Comparison of ENCODE assay signal across 8 cellular contexts in the genomic region with DNA sequence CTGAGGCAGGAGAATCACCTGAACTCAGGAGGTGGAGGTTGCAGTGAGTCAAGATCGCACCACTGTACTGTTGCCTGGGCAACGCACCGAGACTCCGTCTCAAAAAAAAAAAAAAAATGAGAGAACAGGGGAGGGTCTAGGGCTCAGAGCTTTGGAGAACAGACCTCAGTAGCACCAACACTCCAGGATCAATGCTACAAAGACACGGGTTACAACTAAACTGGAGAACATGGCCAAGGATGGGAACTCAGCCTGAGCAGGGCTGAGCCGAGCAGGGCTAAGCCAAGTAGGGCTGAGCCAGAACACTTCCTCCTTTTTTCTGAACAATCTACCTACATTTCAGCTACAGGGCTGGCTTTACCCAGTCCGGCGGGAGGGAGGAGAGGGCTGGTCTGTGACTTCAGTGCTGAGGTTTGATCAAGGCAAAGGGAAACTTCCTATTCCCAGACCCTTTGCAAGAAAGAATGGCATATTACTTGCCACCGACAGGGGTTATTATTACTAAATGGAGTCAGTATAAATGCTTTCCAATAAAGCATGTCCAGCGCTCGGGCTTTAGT. TPM values are rescaled to one million over a fixed set of nuclear protein-coding genes. Genes with fewer than 3 reads are reported as not detected.
DNase-seq lines count a peak whose midpoint lies in the region; ATAC-seq and TF ChIP-seq lines count a peak whose summit lies in the region.

No MANE protein-coding gene starts in this region.

- peaks cover 0 to 2% (median 0%) of the 10 kb centered on the region in 8 donors for H3K9me3 Mint-ChIP-seq in CD4-positive, alpha-beta memory T cell
- no peaks in the 10 kb centered on the region for H3K9me3 Mint-ChIP-seq in central memory CD8-positive, alpha-beta T cell

- peaks cover 79% of the 10 kb centered on the region for H3K4me1 ChIP-seq in CD4-positive, alpha-beta memory T cell (ENCODE audit: insufficient read depth, low read length)
- H3K4me1 ChIP-seq in mesenchymal stem cell (ENCODE audit: control insufficient read depth, insufficient read depth, low read depth, low read length), result peaks cover 19% of the 10 kb centered on the region
- peaks cover 55% of the 10 kb centered on the region for H3K4me1 ChIP-seq in upper lobe of right lung

- no peaks in the 10 kb centered on the region for H3K36me3 ChIP-seq in CD4-positive, alpha-beta memory T cell (ENCODE audit: insufficient read depth, low read length)
- H3K36me3 ChIP-seq in mesenchymal stem cell (ENCODE audit: control insufficient read depth in 1 of 2, insufficient read depth in 2 of 2, low read depth in 1 of 2, low read length in 2 of 2), result no peaks in the 10 kb centered on the region
- H3K36me3 ChIP-seq in upper lobe of right lung, result no peaks in the 10 kb centered on the region

- H3K27me3 ChIP-seq in CD4-positive, alpha-beta memory T cell (ENCODE audit: insufficient read depth, low read length), result no peaks in the 10 kb centered on the region
- H3K27me3 ChIP-seq in mesenchymal stem cell (ENCODE audit: control insufficient read depth in 1 of 2, insufficient read depth in 1 of 2, low read length in 2 of 2), result no peaks in the 10 kb centered on the region
- no peaks in the 10 kb centered on the region for H3K27me3 ChIP-seq in upper lobe of right lung

- CTCF ChIA-PET in CD4-positive, alpha-beta memory T cell (lab: Charles Lee; ENCODE audit: partially characterized antibody), result interaction anchor here (1.9 to 8.7 kb wide), 3 partner anchors 20 to 24 kb away, joined by 7 to 72 read pairs (median 71); no protein-coding TSS in a partner anchor

- intact Hi-C loops in CD4-positive, alpha-beta memory T cell (cut with micrococcal nuclease), result loop anchor here (5.0 kb wide), 1 partner anchor 775 kb away; the partner anchor contains the start of gene FZD7
- intact Hi-C loops in upper lobe of right lung (cut with DNase I), result no loop called here

- POLR2A ChIA-PET in CD4-positive, alpha-beta memory T cell (lab: Charles Lee; ENCODE audit: partially characterized antibody), result interaction anchor here (0.6 to 14.9 kb wide), 18 partner anchors 9 to 1008 kb away, joined by 3 to 249 read pairs (median 5); partner anchors contain the start of genes CASP10, CFLAR, CLK1 and NOP58

- peak overlapping the region; percentile 85 for H4K91ac ChIP-seq in mesenchymal stem cell (ENCODE audit: low read length)

- DNase-seq in CD4-positive, alpha-beta memory T cell, result peak; percentile 64 to 81 (median 76)
- DNase-seq in T-helper 1 cell (peak in 4 of 5 donors; percentile 43 to 71 (median 49)), mesenchymal stem cell (no peak), upper lobe of right lung (peak; percentile 73), ureter (ENCODE audit: low spot score) (no peak)
- DNase-seq in central memory CD8-positive, alpha-beta T cell (ENCODE audit: low spot score in 2 of 2), result peak; percentile 39 to 53

- peak overlapping the region; percentile 44 to 95 for H2BK12ac ChIP-seq in mesenchymal stem cell (ENCODE audit: low read length in 2 of 2)

- no peak overlapping the region for H2BK120ac ChIP-seq in mesenchymal stem cell (ENCODE audit: low read depth, low read length)

- peaks cover 20 to 23% of the 10 kb centered on the region in 2 donors for H3K36me3 Mint-ChIP-seq in CD4-positive, alpha-beta memory T cell
- H3K36me3 Mint-ChIP-seq in central memory CD8-positive, alpha-beta T cell (ENCODE audit: insufficient read depth), result peaks cover 42% of the 10 kb centered on the region

- peak overlapping the region; percentile 50 to 91 for H3K18ac ChIP-seq in mesenchymal stem cell (ENCODE audit: low read depth in 1 of 2, low read length in 2 of 2)

- peaks cover 41 to 82% (median 63%) of the 10 kb centered on the region in 4 donors for H3K4me1 Mint-ChIP-seq in CD4-positive, alpha-beta memory T cell
- H3K4me1 Mint-ChIP-seq in central memory CD8-positive, alpha-beta T cell, result peaks cover 64% of the 10 kb centered on the region

- peak overlapping the region; percentile 63 for H4K8ac ChIP-seq in mesenchymal stem cell (ENCODE audit: low read length)

- no peaks in the 10 kb centered on the region for H3K9me3 ChIP-seq in CD4-positive, alpha-beta memory T cell (ENCODE audit: control insufficient read depth in 1 of 2, low read length in 2 of 2)
- H3K9me3 ChIP-seq in mesenchymal stem cell (ENCODE audit: control insufficient read depth, low read length), result no peaks in the 10 kb centered on the region
- H3K9me3 ChIP-seq in upper lobe of right lung, result no peaks in the 10 kb centered on the region

- H3K4me2 ChIP-seq in mesenchymal stem cell (ENCODE audit: low read length, poor library complexity, severe bottlenecking), result peak overlapping the region; percentile 73

- H3K4ac ChIP-seq in mesenchymal stem cell (ENCODE audit: low read depth in 1 of 2, low read length in 2 of 2), result peak overlapping the region; percentile 39 to 68

- peak overlapping the region; percentile 39 for H2BK5ac ChIP-seq in mesenchymal stem cell (ENCODE audit: low read depth, low read length, poor library complexity, severe bottlenecking)

- H2AFZ ChIP-seq in mesenchymal stem cell (ENCODE audit: low read depth, low read length), result peak overlapping the region; percentile 96

- H3K4me3 ChIP-seq in CD4-positive, alpha-beta memory T cell (ENCODE audit: low read length in 2 of 2), result peak overlapping the region; percentile 57 to 58
- H3K4me3 ChIP-seq in mesenchymal stem cell (ENCODE audit: insufficient read depth in 1 of 2, low read depth in 1 of 2, low read length in 2 of 2), result peak overlapping the region; percentile 32 to 89
- H3K4me3 ChIP-seq in upper lobe of right lung, result peak overlapping the region; percentile 60

- H3K23ac ChIP-seq in mesenchymal stem cell (ENCODE audit: low read length in 2 of 2), result peak overlapping the region in 1 of 2 experiments; percentile 31

- no peak overlapping the region for H2BK15ac ChIP-seq in mesenchymal stem cell (ENCODE audit: low read depth, poor library complexity, severe bottlenecking)

- no peaks in the 10 kb centered on the region for H3K27me3 Mint-ChIP-seq in CD4-positive, alpha-beta memory T cell
- H3K27me3 Mint-ChIP-seq in central memory CD8-positive, alpha-beta T cell, result no peaks in the 10 kb centered on the region

- H3K79me1 ChIP-seq in mesenchymal stem cell (replicated peaks; ENCODE audit: low read length, poor library complexity, severe bottlenecking), result peaks cover 14% of the 10 kb centered on the region

- peak overlapping the region; percentile 95 to 100 (median 99) for H3K27ac Mint-ChIP-seq in CD4-positive, alpha-beta memory T cell
- H3K27ac Mint-ChIP-seq in central memory CD8-positive, alpha-beta T cell (ENCODE audit: low read depth), result peak overlapping the region; percentile 98

- H3K4me3 Mint-ChIP-seq in CD4-positive, alpha-beta memory T cell, result peak overlapping the region; percentile 89 to 93 (median 92)
- H3K4me3 Mint-ChIP-seq in central memory CD8-positive, alpha-beta T cell, result peak overlapping the region; percentile 93

- peak overlapping the region; percentile 86 for H3K27ac ChIP-seq in CD4-positive, alpha-beta memory T cell (ENCODE audit: low read depth, low read length)
- H3K27ac ChIP-seq in mesenchymal stem cell (ENCODE audit: low read length, poor library complexity, severe bottlenecking), result peak overlapping the region; percentile 98
- peak overlapping the region; percentile 97 for H3K27ac ChIP-seq in upper lobe of right lung

- peak overlapping the region; percentile 93 for H3K9ac ChIP-seq in mesenchymal stem cell (ENCODE audit: low read length)

- no peak overlapping the region for H2AK5ac ChIP-seq in mesenchymal stem cell (ENCODE audit: low read length, severe bottlenecking)

- ATAC-seq in GM19463 (IDR thresholded peaks at IDR 0.05; ENCODE audit: unreplicated experiment) (peak; percentile 46), HG03469 (IDR thresholded peaks at IDR 0.05; ENCODE audit: unreplicated experiment) (peak; percentile 36), upper lobe of right lung (peak; percentile 75)
- ATAC-seq in central memory CD8-positive, alpha-beta T cell (replicated peaks; ENCODE audit: extremely low read depth, poor library complexity, severe bottlenecking), result peak; percentile 27

- no peak for TF ChIP-seq CTCF in upper lobe of right lung (IDR thresholded peaks at IDR 0.05)

- H3K14ac ChIP-seq in mesenchymal stem cell (ENCODE audit: low read length in 2 of 2), result peak overlapping the region in 1 of 2 experiments; percentile 53

- WGBS in mesenchymal stem cell, result 45% methylated on average over 10 of the region's 11 CpGs

RNA-seq across cellular contexts. Expression of gene CASP8, which starts 2.9 kb away (rescaled TPM):
- total RNA-seq in CD4-positive, alpha-beta memory T cell, result 100 to 1,000 TPM; 199 to 200 TPM
- polyA plus RNA-seq in CD4-positive, alpha-beta memory T cell, result 100 to 1,000 TPM in 1 of 2 donors, 10 to 100 TPM in 1; 30.6 to 108 TPM
- 12.5 TPM for polyA plus RNA-seq in mesenchymal stem cell (2013, experiment 1 of 2)
- polyA plus RNA-seq in mesenchymal stem cell (2013, experiment 2 of 2), result 10.6 TPM
- total RNA-seq in upper lobe of right lung (39.5 TPM), ureter (50.9 TPM)

Comparison
In these comparisons a context has a peak if more than half of its experiments do, and no peak if none do; other contexts are left out.
1. DNase-seq: peak in CD4-positive, alpha-beta memory T cell (5 of 5), T-helper 1 cell (4 of 5), central memory CD8-positive, alpha-beta T cell (2 of 2) and upper lobe of right lung (single experiment); none in mesenchymal stem cell (single experiment) and ureter (single experiment).
2. Peak in every context shown above with its lines, with median percentiles within 50 percentile points of each other: H3K27ac ChIP-seq, H3K4me3 ChIP-seq and ATAC-seq.